ENCODE assay signal across 9 cellular contexts in the genomic region with DNA sequence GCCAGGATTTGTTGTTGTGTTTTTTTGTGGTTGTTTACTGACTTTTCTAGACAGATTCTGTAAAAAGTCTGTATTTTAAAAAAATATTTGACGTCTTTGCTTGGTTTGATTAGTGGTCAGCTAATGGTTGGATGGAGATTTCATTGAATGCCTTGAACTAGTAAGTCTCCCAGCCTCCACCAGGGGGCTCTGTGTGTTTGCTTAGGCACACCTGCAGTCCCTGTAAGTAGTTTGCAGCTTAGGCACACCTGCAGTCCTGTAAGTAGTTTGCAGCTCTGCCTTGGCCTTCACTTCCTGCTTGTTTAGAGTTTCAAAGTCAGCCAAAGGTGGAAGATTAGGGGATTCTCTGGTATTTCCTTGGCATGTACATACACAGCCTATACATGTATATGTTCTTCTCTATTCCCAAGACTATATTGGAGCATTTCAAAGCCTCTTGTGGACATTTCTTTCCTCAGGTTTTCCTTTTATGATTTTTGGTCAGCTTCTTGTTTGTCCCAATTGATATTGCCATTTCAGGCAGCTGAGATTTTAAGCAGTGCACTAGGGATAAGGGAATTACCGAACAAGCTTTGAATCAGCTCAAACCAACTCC.
DNase-seq lines count a peak whose midpoint lies in the region; ATAC-seq and TF ChIP-seq lines count a peak whose summit lies in the region.
"Had no signal": no experiment of that assay in that cellular context is flagged by ENCODE, and none has a peak within 500 bp of the region (broad histone marks: within the 10 kb centered on the region; RNA-seq: fewer than 3 reads in every experiment).

No MANE protein-coding gene starts in this region.

- POLR2A ChIA-PET in activated CD4-positive, alpha-beta T cell treated with anti-CD3 and anti-CD28 coated beads for 36 hours (lab: Charles Lee): no interaction called here

- no peak overlapping the region for H3K27ac ChIP-seq in coronary artery
- H3K27ac ChIP-seq: suprapubic skin had no signal

- DNase-seq in NCI-H2227 (lab: John Stamatoyannopoulos, UW; ENCODE audit: unreplicated experiment) (peak; percentile 23), NCI-H2227 treated with DMSO at 0.1 percent for 48 hours (lab: John Stamatoyannopoulos, UW) (no peak), NB4 (ENCODE audit: low read depth) (peak; percentile 65), coronary artery (ENCODE audit: low spot score) (no peak), medulla oblongata (ENCODE audit: extremely low spot score) (peak; percentile 74)
- DNase-seq in activated CD4-positive, alpha-beta T cell treated with anti-CD3 and anti-CD28 coated beads for 36 hours: peak; percentile 82
- peak; percentile 40 to 43 for DNase-seq in stimulated activated CD8-positive, alpha-beta memory T cell treated with anti-CD3 and anti-CD28 coated beads, Interleukin-7, amount 100 ng/mL, for 4 hours (ENCODE audit: low read depth in 2 of 2)

- CTCF ChIA-PET in activated CD4-positive, alpha-beta T cell treated with anti-CD3 and anti-CD28 coated beads for 36 hours (lab: Charles Lee): interaction anchor here (0.6 to 4.7 kb wide), 34 partner anchors 9 to 1479 kb away, joined by 3 to 31 read pairs (median 4); partner anchors contain the start of gene LRIT1

- H3K27ac Mint-ChIP-seq in activated CD4-positive, alpha-beta T cell treated with anti-CD3 and anti-CD28 coated beads for 36 hours: no peak overlapping the region

- peaks cover 31% of the 10 kb centered on the region for H3K4me1 Mint-ChIP-seq in activated CD4-positive, alpha-beta T cell treated with anti-CD3 and anti-CD28 coated beads for 36 hours

- H3K27me3 Mint-ChIP-seq in activated CD4-positive, alpha-beta T cell treated with anti-CD3 and anti-CD28 coated beads for 36 hours: no peaks in the 10 kb centered on the region

- H3K36me3 Mint-ChIP-seq in activated CD4-positive, alpha-beta T cell treated with anti-CD3 and anti-CD28 coated beads for 36 hours (ENCODE audit: low read depth): peaks cover 13% of the 10 kb centered on the region

- no peak for TF ChIP-seq POLR2A in NB4 (IDR thresholded peaks at IDR 0.05; ENCODE audit: extremely low read depth, insufficient read length)

- peak; percentile 94 for TF ChIP-seq CTCF in NB4 (IDR thresholded peaks at IDR 0.05; ENCODE audit: low read depth, low read length)
- peak; percentile 33 for TF ChIP-seq CTCF in coronary artery (IDR thresholded peaks at IDR 0.05)

- no peak overlapping the region for H3K4me3 Mint-ChIP-seq in activated CD4-positive, alpha-beta T cell treated with anti-CD3 and anti-CD28 coated beads for 36 hours

- no peak overlapping the region for H3K4me3 ChIP-seq in NB4 (ENCODE audit: low read depth, low read length)
- H3K4me3 ChIP-seq in coronary artery: no peak overlapping the region
- H3K4me3 ChIP-seq: suprapubic skin had no signal

- intact Hi-C loops in activated CD4-positive, alpha-beta T cell treated with anti-CD3 and anti-CD28 coated beads for 36 hours (cut with DNase I, micrococcal nuclease): loop anchor here (1.0 to 5.0 kb wide), 2 partner anchors 53 to 107 kb away; no protein-coding TSS in a partner anchor

- no peaks in the 10 kb centered on the region for H3K9me3 Mint-ChIP-seq in activated CD4-positive, alpha-beta T cell treated with anti-CD3 and anti-CD28 coated beads for 36 hours (ENCODE audit: low read depth)

- ATAC-seq in HG02610 (IDR thresholded peaks at IDR 0.05; ENCODE audit: unreplicated experiment): peak; percentile 86
- peak; percentile 90 for ATAC-seq in activated CD4-positive, alpha-beta T cell treated with anti-CD3 and anti-CD28 coated beads for 36 hours

Comparison
In these comparisons a context has a peak if more than half of its experiments do, and no peak if none do; other contexts are left out.
1. DNase-seq: peak in NCI-H2227 (single experiment), NB4 (single experiment), activated CD4-positive, alpha-beta T cell treated with anti-CD3 and anti-CD28 coated beads for 36 hours (single experiment), medulla oblongata (single experiment) and stimulated activated CD8-positive, alpha-beta memory T cell treated with anti-CD3 and anti-CD28 coated beads, Interleukin-7, amount 100 ng/mL, for 4 hours (2 of 2); none in NCI-H2227 treated with DMSO at 0.1 percent for 48 hours (single experiment) and coronary artery (single experiment).